ENCODE assay signal across 16 cellular contexts in genomic region chr3:15346516-15346915, GRCh38. TPM values are rescaled to one million over a fixed set of nuclear protein-coding genes. Genes with fewer than 3 reads are reported as not detected.
DNase-seq lines count a peak whose midpoint lies in the region; ATAC-seq, FAIRE-seq and TF ChIP-seq lines count a peak whose summit lies in the region.
"Had no signal": no experiment of that assay in that cellular context is flagged by ENCODE, and none has a peak within 500 bp of the region (broad histone marks: within the 10 kb centered on the region; RNA-seq: fewer than 3 reads in every experiment).

No MANE protein-coding gene starts in this region.

- intact Hi-C loops in OCI-LY7 (cut with micrococcal nuclease; ENCODE audit: unreplicated experiment) (no loop called here), HepG2 (cut with micrococcal nuclease; ENCODE audit: unreplicated experiment) (no loop called here)

- H3K4me3 ChIP-seq in OCI-LY7 (ENCODE audit: low read depth, low read length, poor library complexity, severe bottlenecking) (no peak overlapping the region), HepG2 (replicated peaks in 1 of 3; ENCODE audit: insufficient read depth in 1 of 3, low read depth in 2 of 3, low read length in 3 of 3) (no peak overlapping the region)

- peaks cover 23% of the 10 kb centered on the region for H3K9me3 Mint-ChIP-seq in activated naive CD4-positive, alpha-beta T cell treated with anti-CD3 and anti-CD28 coated beads, Interleukin-2, amount 10 ng/mL, durations not matched to agents 7 days and 5 days
- no peaks in the 10 kb centered on the region for H3K9me3 Mint-ChIP-seq in effector memory CD8-positive, alpha-beta T cell
- H3K9me3 Mint-ChIP-seq in natural killer cell treated with Interleukin-12 subunit alpha and Interleukin-12 subunit beta and Interleukin-15 and Interleukin-18, amount 100 ng/mL, for 72 hours = no peaks in the 10 kb centered on the region
- H3K9me3 Mint-ChIP-seq: HFFc6 had no signal

- WGBS in HepG2 (ENCODE audit: low lambda C conversion rate) = 46% methylated on average over 2 of the region's 2 CpGs

- FAIRE-seq in HepG2 (lab: Jason Lieb, UNC) = no peak
- FAIRE-seq: A204.1, D721Med had no signal

- H3K27me3 ChIP-seq in HepG2 (ENCODE audit: control insufficient read depth in 1 of 2, insufficient read depth in 2 of 2, low read length in 2 of 2) = peaks cover 0 to 3% of the 10 kb centered on the region in 2 experiments; a peak in 1 of 5 replicates

- no peak for ATAC-seq in effector memory CD8-positive, alpha-beta T cell (replicated peaks)
- ATAC-seq in HG03139 (IDR thresholded peaks at IDR 0.05; ENCODE audit: unreplicated experiment) (no peak), HepG2 (no peak)
- no peak for ATAC-seq in natural killer cell treated with Interleukin-12 subunit alpha and Interleukin-12 subunit beta and Interleukin-15 and Interleukin-18, amount 100 ng/mL, for 72 hours

- no peak for DNase-seq in activated naive CD4-positive, alpha-beta T cell treated with anti-CD3 and anti-CD28 coated beads, Interleukin-2, amount 10 ng/mL, durations not matched to agents 7 days and 5 days
- no peak for DNase-seq in activated naive CD4-positive, alpha-beta T cell (lab: John Stamatoyannopoulos, UW)
- DNase-seq in OCI-LY7 (ENCODE audit: low spot score) (no peak), NK-92 (lab: John Stamatoyannopoulos, UW; ENCODE audit: unreplicated experiment) (no peak), HepG2 (ENCODE audit: low spot score) (no peak)
- no peak for DNase-seq in effector memory CD8-positive, alpha-beta T cell
- no peak for DNase-seq in natural killer cell treated with Interleukin-12 subunit alpha and Interleukin-12 subunit beta and Interleukin-15 and Interleukin-18, amount 100 ng/mL, for 72 hours (ENCODE audit: low spot score)
- DNase-seq: DMS79 treated with DMSO at 0.1 percent for 48 hours, GF-D8, HFFc6, NCI-H1436 treated with DMSO at 0.1 percent for 48 hours, NCI-H2081, NCI-H510A treated with DMSO at 0.1 percent for 48 hours had no signal

- H3K36me3 ChIP-seq in OCI-LY7 (ENCODE audit: insufficient read depth, low read length) = no peaks in the 10 kb centered on the region; the same call in 1 of the 2 replicates
- no peaks in the 10 kb centered on the region for H3K36me3 ChIP-seq in HepG2 (replicated peaks in 1 of 2; ENCODE audit: control insufficient read depth in 1 of 2, insufficient read depth in 2 of 2, low read length in 2 of 2)

- H2AFZ ChIP-seq in OCI-LY7 (ENCODE audit: low read length) = peak overlapping the region; percentile 86; the same call in 1 of the 2 replicates
- no peak overlapping the region for H2AFZ ChIP-seq in HepG2 (ENCODE audit: low read length)

- peaks cover 58% of the 10 kb centered on the region for H3K4me1 Mint-ChIP-seq in activated naive CD4-positive, alpha-beta T cell treated with anti-CD3 and anti-CD28 coated beads, Interleukin-2, amount 10 ng/mL, durations not matched to agents 7 days and 5 days
- H3K4me1 Mint-ChIP-seq in effector memory CD8-positive, alpha-beta T cell (ENCODE audit: low read depth in 2 of 2) = peaks cover 17 to 27% of the 10 kb centered on the region in 2 donors
- H3K4me1 Mint-ChIP-seq in natural killer cell treated with Interleukin-12 subunit alpha and Interleukin-12 subunit beta and Interleukin-15 and Interleukin-18, amount 100 ng/mL, for 72 hours (ENCODE audit: low read depth in 2 of 2) = peaks cover 11 to 12% of the 10 kb centered on the region in 2 donors

- H3K4me3 Mint-ChIP-seq in activated naive CD4-positive, alpha-beta T cell treated with anti-CD3 and anti-CD28 coated beads, Interleukin-2, amount 10 ng/mL, durations not matched to agents 7 days and 5 days = no peak overlapping the region
- peak overlapping the region; percentile 24 to 64 for H3K4me3 Mint-ChIP-seq in effector memory CD8-positive, alpha-beta T cell
- H3K4me3 Mint-ChIP-seq in natural killer cell treated with Interleukin-12 subunit alpha and Interleukin-12 subunit beta and Interleukin-15 and Interleukin-18, amount 100 ng/mL, for 72 hours = no peak overlapping the region
- H3K4me3 Mint-ChIP-seq: HFFc6 had no signal

- TF ChIP-seq POLR2A in HepG2 (IDR thresholded peaks at IDR 0.05; ENCODE audit: insufficient read depth in 1 of 2, low read depth in 2 of 2, low read length in 2 of 2) = no peak

- BruUV-seq in OCI-LY7 (replicated peaks; lab: Mats Ljungman, UMichigan) (no TSS peak), HepG2 (replicated peaks; lab: Mats Ljungman, UMichigan) (no TSS peak)

- H3K4me2 ChIP-seq in OCI-LY7 (ENCODE audit: low read length) = peak overlapping the region; percentile 58; the same call in 1 of the 2 replicates
- no peak overlapping the region for H3K4me2 ChIP-seq in HepG2 (ENCODE audit: low read depth, low read length)

- POLR2A ChIA-PET in OCI-LY7 (lab: Charles Lee) = interaction anchor here (0.6 to 3.4 kb wide), 12 partner anchors 9 to 133 kb away, joined by 3 to 30 read pairs (median 6); partner anchors contain the start of gene SH3BP5
- POLR2A ChIA-PET in HepG2 (lab: Yijun Ruan, JAX) = no interaction called here

- H3K27me3 Mint-ChIP-seq in activated naive CD4-positive, alpha-beta T cell treated with anti-CD3 and anti-CD28 coated beads, Interleukin-2, amount 10 ng/mL, durations not matched to agents 7 days and 5 days = peaks cover 16% of the 10 kb centered on the region
- H3K27me3 Mint-ChIP-seq in effector memory CD8-positive, alpha-beta T cell = no peaks in the 10 kb centered on the region
- H3K27me3 Mint-ChIP-seq in natural killer cell treated with Interleukin-12 subunit alpha and Interleukin-12 subunit beta and Interleukin-15 and Interleukin-18, amount 100 ng/mL, for 72 hours = no peaks in the 10 kb centered on the region

- peaks cover 26% of the 10 kb centered on the region for H3K36me3 Mint-ChIP-seq in activated naive CD4-positive, alpha-beta T cell treated with anti-CD3 and anti-CD28 coated beads, Interleukin-2, amount 10 ng/mL, durations not matched to agents 7 days and 5 days
- peaks cover 4% of the 10 kb centered on the region for H3K36me3 Mint-ChIP-seq in effector memory CD8-positive, alpha-beta T cell (ENCODE audit: insufficient read depth)
- no peaks in the 10 kb centered on the region for H3K36me3 Mint-ChIP-seq in natural killer cell treated with Interleukin-12 subunit alpha and Interleukin-12 subunit beta and Interleukin-15 and Interleukin-18, amount 100 ng/mL, for 72 hours

- peak overlapping the region; percentile 91 for H3K27ac ChIP-seq in OCI-LY7 (ENCODE audit: low read depth, low read length, poor library complexity, severe bottlenecking)
- H3K27ac ChIP-seq in HepG2 (ENCODE audit: extremely low read length, insufficient read depth, low read length) = no peak overlapping the region

- H3K9me2 ChIP-seq in OCI-LY7 (ENCODE audit: insufficient read depth, low read length) = no peaks in the 10 kb centered on the region

- TF ChIP-seq CTCF in OCI-LY7 (conservative IDR thresholded peaks at IDR 0.05; ENCODE audit: low read length) (no peak), HepG2 (CRISPR knock-in tag; IDR thresholded peaks at IDR 0.05) (no peak)

- H3K79me2 ChIP-seq in OCI-LY7 (ENCODE audit: insufficient read depth, low read depth, low read length) (no peaks in the 10 kb centered on the region), HepG2 (ENCODE audit: insufficient read depth, low read length) (no peaks in the 10 kb centered on the region)

- H3K4me1 ChIP-seq in OCI-LY7 (ENCODE audit: insufficient read depth, low read length, poor library complexity, severe bottlenecking) (peaks cover 60% of the 10 kb centered on the region), HepG2 (ENCODE audit: insufficient read depth, low read length) (no peaks in the 10 kb centered on the region)

- peaks cover 26% of the 10 kb centered on the region; the same call in 1 of the 2 replicates for H3K9me3 ChIP-seq in OCI-LY7 (ENCODE audit: low read length)
- no peaks in the 10 kb centered on the region for H3K9me3 ChIP-seq in HepG2 (ENCODE audit: low read length)

- in situ Hi-C loops in HepG2 (cut with HindIII; ENCODE audit: extremely low pct_ligation_motif_present, low pct_unique_long_range_greater_than_20kb) = no loop called here

- H4K20me1 ChIP-seq in OCI-LY7 (ENCODE audit: insufficient read depth, low read length) = no peaks in the 10 kb centered on the region
- no peaks in the 10 kb centered on the region for H4K20me1 ChIP-seq in HepG2 (ENCODE audit: insufficient read depth, low read length)

- CTCF ChIA-PET in activated naive CD4-positive, alpha-beta T cell treated with anti-CD3 and anti-CD28 coated beads, Interleukin-2, amount 10 ng/mL, durations not matched to agents 7 days and 5 days (lab: Charles Lee) = interaction anchor here (1.7 kb wide), 1 partner anchor 78 kb away, joined by 5 read pairs; no protein-coding TSS in a partner anchor
- CTCF ChIA-PET in OCI-LY7 (lab: Charles Lee; ENCODE audit: unreplicated experiment) = interaction anchor here (1.1 kb wide), 1 partner anchor 18 kb away, joined by 4 read pairs; no protein-coding TSS in a partner anchor
- CTCF ChIA-PET in HepG2 (lab: Yijun Ruan, JAX; ENCODE audit: low intra/inter-chr PET ratio, low total read pairs) = no interaction called here

- no peak for TF ChIP-seq EP300 in HepG2 (IDR thresholded peaks at IDR 0.05; ENCODE audit: low read depth in 2 of 2, low read length in 2 of 2)
- no peak for TF ChIP-seq EP300 in HepG2 (CRISPR knock-in tag; IDR thresholded peaks at IDR 0.05; ENCODE audit: borderline replicate concordance)

- no peak for TF ChIP-seq RAD21 in HepG2 (CRISPR knock-in tag; IDR thresholded peaks at IDR 0.05)

- H3K9ac ChIP-seq in HepG2 (ENCODE audit: insufficient read depth, low read depth, low read length) = no peak overlapping the region

- H3K27ac Mint-ChIP-seq in activated naive CD4-positive, alpha-beta T cell treated with anti-CD3 and anti-CD28 coated beads, Interleukin-2, amount 10 ng/mL, durations not matched to agents 7 days and 5 days = peak overlapping the region; percentile 95
- no peak overlapping the region for H3K27ac Mint-ChIP-seq in effector memory CD8-positive, alpha-beta T cell
- no peak overlapping the region for H3K27ac Mint-ChIP-seq in natural killer cell treated with Interleukin-12 subunit alpha and Interleukin-12 subunit beta and Interleukin-15 and Interleukin-18, amount 100 ng/mL, for 72 hours
- H3K27ac Mint-ChIP-seq: HFFc6 had no signal

RNA-seq across cellular contexts. Expression of gene SH3BP5, which starts 14.1 kb away (rescaled TPM):
- 15.1 and 15.7 TPM in 2 replicates for total RNA-seq in OCI-LY7 (2014; rRNA removed; shearing (Covaris generic))
- 24.8 and 31.3 TPM in 2 replicates for total RNA-seq in OCI-LY7 (2022)
- total RNA-seq in natural killer cell treated with Interleukin-12 subunit alpha and Interleukin-12 subunit beta and Interleukin-15 and Interleukin-18, amount 100 ng/mL, for 72 hours = 100 to 1,000 TPM in 1 of 2 donors, 10 to 100 TPM in 1; 58.5 to 165 TPM
- 0.09 TPM in 1 of 2 replicates, not detected in the other for total RNA-seq in HepG2 (2016; rRNA removed; fragmentation: Illumina TruSeq; extraction: Trizol)
- not detected in 2 replicates for total RNA-seq in HepG2 (2016; cell fraction: cytosol; rRNA removed; fragmentation: Illumina TruSeq; extraction: Trizol; ENCODE audit: low read depth)
- 0.06 TPM in 1 of 2 replicates, not detected in the other for total RNA-seq in HepG2 (2016; cell fraction: insoluble cytoplasmic fraction; rRNA removed; fragmentation: Illumina TruSeq; extraction: Trizol)
- not detected in 2 replicates for total RNA-seq in HepG2 (2016; cell fraction: membrane; rRNA removed; fragmentation: Illumina TruSeq; extraction: Trizol)
- total RNA-seq in HepG2 (2016; cell fraction: nucleus; rRNA removed; fragmentation: Illumina TruSeq; extraction: Trizol) = not detected in 2 replicates
- polyA plus RNA-seq in HepG2 (2011; rRNA removed) = 0.09 and 0.16 TPM in 2 replicates
- polyA plus RNA-seq in HepG2 (2011; cell fraction: cytosol; rRNA removed) = 0.05 and 0.09 TPM in 2 replicates
- 0.26 TPM in 1 of 2 replicates, not detected in the other for polyA plus RNA-seq in HepG2 (2011; cell fraction: nucleus; rRNA removed)
- 0.11 TPM in 1 of 2 replicates, not detected in the other for polyA plus RNA-seq in HepG2 (2012)
- polyA plus RNA-seq in HepG2 (2016; cell fraction: cytosol; fragmentation: Illumina TruSeq; extraction: Trizol; ENCODE audit: low read depth) = not detected in 2 replicates
- polyA plus RNA-seq in HepG2 (2016; cell fraction: insoluble cytoplasmic fraction; fragmentation: Illumina TruSeq; extraction: Trizol; ENCODE audit: low read depth) = 0.25 TPM in 1 of 2 replicates, not detected in the other
- polyA plus RNA-seq in HepG2 (2016; cell fraction: membrane; fragmentation: Illumina TruSeq; extraction: Trizol; ENCODE audit: low read depth) = not detected in 2 replicates
- not detected in 2 replicates for polyA plus RNA-seq in HepG2 (2016; cell fraction: nucleus; fragmentation: Illumina TruSeq; extraction: Trizol; ENCODE audit: insufficient read depth, low read depth)
- 0.18 and 30.8 TPM in 2 replicates for polyA minus RNA-seq in HepG2 (2011; rRNA and poly(A)+ RNA removed; ENCODE audit: low replicate concordance)
- not detected in 2 replicates for polyA minus RNA-seq in HepG2 (2011; cell fraction: cytosol; rRNA and poly(A)+ RNA removed)
- 0.52 TPM in 1 of 2 replicates, not detected in the other for polyA minus RNA-seq in HepG2 (2011; cell fraction: nucleus; rRNA and poly(A)+ RNA removed)

Comparison
In these comparisons a context has a peak if more than half of its experiments do, and no peak if none do; other contexts are left out.
1. H3K4me3 Mint-ChIP-seq: peak in effector memory CD8-positive, alpha-beta T cell (2 of 2); none in activated naive CD4-positive, alpha-beta T cell treated with anti-CD3 and anti-CD28 coated beads, Interleukin-2, amount 10 ng/mL, durations not matched to agents 7 days and 5 days (single experiment) and natural killer cell treated with Interleukin-12 subunit alpha and Interleukin-12 subunit beta and Interleukin-15 and Interleukin-18, amount 100 ng/mL, for 72 hours (single experiment).
2. RNA of gene SH3BP5, which starts 14.1 kb away (total RNA-seq): 58.5 to 165 TPM in natural killer cell treated with Interleukin-12 subunit alpha and Interleukin-12 subunit beta and Interleukin-15 and Interleukin-18, amount 100 ng/mL, for 72 hours and 15.1 to 31.3 TPM in OCI-LY7; 0.06 to 0.09 TPM in HepG2; every median in the first group is over 10 times any median in the second.